ENCODE assay signal across 8 cellular contexts in the genomic region with DNA sequence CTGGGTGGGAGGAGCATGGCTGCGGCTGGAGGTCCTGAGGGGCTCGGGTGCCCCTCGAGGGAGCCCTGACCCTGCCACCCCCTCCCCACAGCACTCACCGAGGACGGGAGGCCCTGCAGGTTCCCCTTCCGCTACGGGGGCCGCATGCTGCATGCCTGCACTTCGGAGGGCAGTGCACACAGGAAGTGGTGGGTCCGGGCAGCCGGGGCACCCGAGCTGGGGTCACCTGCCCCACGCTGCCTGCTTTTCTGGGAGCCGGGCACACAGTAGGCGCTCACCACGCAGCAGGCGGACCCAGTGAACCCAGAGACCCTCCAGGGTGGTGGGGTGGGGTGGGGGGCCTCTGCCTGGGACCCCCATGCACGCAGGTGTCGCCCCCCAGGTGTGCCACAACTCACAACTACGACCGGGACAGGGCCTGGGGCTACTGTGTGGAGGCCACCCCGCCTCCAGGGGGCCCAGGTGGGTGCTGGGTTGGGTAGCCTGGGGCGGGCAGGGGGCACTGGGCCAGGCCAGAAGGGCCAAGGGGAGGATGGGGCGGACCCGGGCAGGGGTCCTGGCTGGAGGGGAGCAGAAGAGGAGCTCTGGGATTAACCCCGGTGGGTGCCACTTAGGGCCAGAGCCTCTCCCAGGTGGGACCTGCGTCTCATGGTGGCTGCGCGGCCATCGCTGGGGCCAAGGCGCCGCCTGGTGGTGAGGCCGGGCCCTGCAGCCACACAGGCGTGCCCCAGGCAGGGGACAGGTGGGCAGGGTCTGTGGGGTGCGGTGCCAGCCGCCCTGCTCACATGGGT. TPM values are rescaled to one million over a fixed set of nuclear protein-coding genes. Genes with fewer than 3 reads are reported as not detected.
DNase-seq lines count a peak whose midpoint lies in the region; ATAC-seq and TF ChIP-seq lines count a peak whose summit lies in the region.

No MANE protein-coding gene starts in this region.

- no peaks in the 10 kb centered on the region for H3K4me1 Mint-ChIP-seq in natural killer cell

- ATAC-seq in natural killer cell: peak; percentile 66 to 95 (median 87)
- ATAC-seq in thoracic aorta (ENCODE audit: insufficient number of reproducible peaks, low FRiP score, low read depth): no peak

- TF ChIP-seq CTCF in natural killer cell (IDR thresholded peaks at IDR 0.05) (peak; percentile 99), thoracic aorta (IDR thresholded peaks at IDR 0.05) (peak; percentile 100)

- H3K4me3 Mint-ChIP-seq in natural killer cell: no peak overlapping the region

- H3K9me3 ChIP-seq in thoracic aorta: no peaks in the 10 kb centered on the region

- intact Hi-C loops in natural killer cell (cut with micrococcal nuclease): loop anchor here (1.0 to 2.0 kb wide), 4 partner anchors 97 to 337 kb away; no protein-coding TSS in a partner anchor

- DNase-seq in Ammon's horn (ENCODE audit: low spot score): peak; percentile 34
- peak; percentile 92 for DNase-seq in GM19240 (ENCODE audit: insufficient read length, low spot score)
- peak; percentile 6 for DNase-seq in NCI-H1048 (lab: John Stamatoyannopoulos, UW)
- DNase-seq in activated CD4-positive, alpha-beta T cell treated with anti-CD3 and anti-CD28 coated beads, Interleukin-2, amount 50 U/mL, for 48 hours: peak; percentile 68 to 70
- peak; percentile 58 for DNase-seq in effector CD8-positive, alpha-beta T cell (lab: John Stamatoyannopoulos, UW)
- DNase-seq in natural killer cell: peak; percentile 77
- DNase-seq in thoracic aorta (ENCODE audit: low spot score): no peak
- DNase-seq in middle frontal gyrus (ENCODE audit: extremely low spot score, low spot score): no peak

- H3K36me3 Mint-ChIP-seq in natural killer cell: no peaks in the 10 kb centered on the region

- H3K27ac ChIP-seq in thoracic aorta: no peak overlapping the region

- no peak overlapping the region for H3K27ac Mint-ChIP-seq in natural killer cell

- no peaks in the 10 kb centered on the region for H3K27me3 Mint-ChIP-seq in natural killer cell (ENCODE audit: low read depth in 2 of 2)

- H3K4me1 ChIP-seq in thoracic aorta (ENCODE audit: control insufficient read depth in 1 of 2, low read depth in 2 of 2): no peaks in the 10 kb centered on the region

- H3K9me3 Mint-ChIP-seq in natural killer cell: no peaks in the 10 kb centered on the region

- H3K27me3 ChIP-seq in thoracic aorta (replicated peaks; ENCODE audit: insufficient read depth): no peaks in the 10 kb centered on the region

- no peak overlapping the region for H3K4me3 ChIP-seq in thoracic aorta

- H3K36me3 ChIP-seq in thoracic aorta: no peaks in the 10 kb centered on the region

RNA-seq across cellular contexts. Expression of a gene that starts 1.4 kb away (rescaled TPM):
- under 1 TPM in 2 of 3 donors, not detected in 1; 0.43 to 0.54 TPM for total RNA-seq in natural killer cell
- total RNA-seq in thoracic aorta: under 1 TPM in 1 of 2 donors, not detected in 1; 0.95 TPM

RNA-seq across cellular contexts. Expression of a gene that starts 20.0 kb away (rescaled TPM):
- total RNA-seq in natural killer cell (1 to 10 TPM; 1.3 to 2.9 (median 1.6) TPM), thoracic aorta (10 to 100 TPM in 1 of 2 donors, 1 to 10 TPM in 1; 8.8 to 36.7 TPM)

Comparison
In these comparisons a context has a peak if more than half of its experiments do, and no peak if none do; other contexts are left out.
1. DNase-seq: peak in Ammon's horn (single experiment), GM19240 (single experiment), NCI-H1048 (single experiment), activated CD4-positive, alpha-beta T cell treated with anti-CD3 and anti-CD28 coated beads, Interleukin-2, amount 50 U/mL, for 48 hours (2 of 2), effector CD8-positive, alpha-beta T cell (single experiment) and natural killer cell (single experiment); none in thoracic aorta (single experiment) and middle frontal gyrus (single experiment).